Comparison of ENCODE assay signal across 16 cellular contexts in the genomic region with DNA sequence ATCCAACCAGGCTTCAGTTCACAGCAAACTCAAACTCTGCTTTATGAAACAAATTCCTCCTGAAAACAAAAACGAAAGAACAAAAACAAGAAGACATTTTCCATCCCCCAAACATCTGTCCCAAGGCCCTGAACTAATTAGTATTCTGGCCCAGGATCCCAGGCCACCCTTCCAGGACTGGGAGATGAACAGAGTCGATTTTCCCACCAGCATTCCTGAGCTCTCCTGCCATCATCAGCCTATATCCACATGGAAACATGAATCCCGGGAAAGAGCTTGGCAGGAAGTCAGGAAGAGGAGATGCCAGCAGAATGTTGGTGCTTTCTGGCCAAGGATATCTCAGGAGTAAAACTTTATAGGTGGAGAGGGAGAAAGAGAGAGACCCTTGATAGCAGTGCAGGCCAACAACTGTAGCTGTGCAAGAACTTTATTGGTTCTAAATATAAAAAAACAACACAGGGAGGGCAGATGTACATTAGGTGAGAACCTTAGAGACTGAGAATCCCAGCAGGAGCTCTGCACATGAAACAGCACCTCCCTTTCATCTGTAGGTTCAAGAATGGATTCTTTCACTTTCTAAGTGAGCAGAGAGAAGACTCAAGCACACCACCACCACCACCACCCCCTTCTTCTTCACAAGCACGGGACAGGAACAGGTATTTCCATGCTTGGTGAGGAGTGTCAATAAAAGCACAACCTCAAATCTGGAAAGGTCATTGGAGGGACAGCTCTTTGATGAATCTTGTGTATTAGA.
DNase-seq lines count a peak whose midpoint lies in the region; ATAC-seq and TF ChIP-seq lines count a peak whose summit lies in the region.
"Had no signal": no experiment of that assay in that cellular context is flagged by ENCODE, and none has a peak within 500 bp of the region (broad histone marks: within the 10 kb centered on the region; RNA-seq: fewer than 3 reads in every experiment).

No MANE protein-coding gene starts in this region.

- H3K27me3 Mint-ChIP-seq in HFFc6 (ENCODE audit: insufficient read depth) (no peaks in the 10 kb centered on the region; the same call in 1 of the 2 replicates), endodermal cell (ENCODE audit: insufficient read depth) (no peaks in the 10 kb centered on the region)

- H3K27ac Mint-ChIP-seq in HFFc6 (peak overlapping the region; percentile 14), endodermal cell (peak overlapping the region; percentile 6)

- H3K9ac ChIP-seq in endodermal cell (ENCODE audit: extremely low read depth, low read length, poor library complexity, severe bottlenecking), result no peak overlapping the region

- no peak overlapping the region for H3K27ac ChIP-seq in endodermal cell (ENCODE audit: low read depth, low read length)
- H3K27ac ChIP-seq in mesodermal cell (ENCODE audit: low read depth, low read length, severe bottlenecking), result peak overlapping the region; percentile 36
- H3K27ac ChIP-seq: pancreas had no signal

- no peak overlapping the region for H3K4me3 ChIP-seq in endodermal cell (ENCODE audit: low read length)
- H3K4me3 ChIP-seq in mesodermal cell (ENCODE audit: extremely low read depth, insufficient read depth, low read length, poor library complexity, severe bottlenecking), result no peak overlapping the region
- H3K4me3 ChIP-seq: pancreas had no signal

- TF ChIP-seq CTCF in HFFc6 (IDR thresholded peaks at IDR 0.05) (no peak), endodermal cell (conservative IDR thresholded peaks at IDR 0.05) (no peak)

- no peak for ATAC-seq in HG02642 (IDR thresholded peaks at IDR 0.05; ENCODE audit: poor library complexity, unreplicated experiment)
- ATAC-seq: Panc1, pancreas had no signal

- no peaks in the 10 kb centered on the region for H3K9me3 Mint-ChIP-seq in HFFc6
- peaks cover 7% of the 10 kb centered on the region for H3K9me3 Mint-ChIP-seq in endodermal cell

- H3K36me3 Mint-ChIP-seq in HFFc6 (ENCODE audit: low read depth) (no peaks in the 10 kb centered on the region), endodermal cell (ENCODE audit: low read depth) (no peaks in the 10 kb centered on the region)

- no peaks in the 10 kb centered on the region for H3K36me3 ChIP-seq in endodermal cell (ENCODE audit: control insufficient read depth, insufficient read depth, low read length)
- no peaks in the 10 kb centered on the region for H3K36me3 ChIP-seq in mesodermal cell (ENCODE audit: control insufficient read depth, insufficient read depth, low read length)
- H3K36me3 ChIP-seq: BE2C, pancreas had no signal

- 84% methylated on average over 4 of the region's 4 CpGs; no CpG with 5 or more reads in 1 of the 2 experiments for WGBS in endodermal cell (ENCODE audit: insufficient coverage in 1 of 2, insufficient read length in 1 of 2), 2 experiments
- WGBS in mesodermal cell (ENCODE audit: insufficient coverage in 2 of 2), 2 experiments, result 60 to 80% methylated on average over 2 of the region's 4 CpGs

- no peaks in the 10 kb centered on the region for H3K27me3 ChIP-seq in endodermal cell (ENCODE audit: control insufficient read depth, insufficient read depth, low read length, poor library complexity, severe bottlenecking)
- H3K27me3 ChIP-seq: BE2C, pancreas had no signal

- H3K4me1 Mint-ChIP-seq in HFFc6 (ENCODE audit: low read depth), result peaks cover 25% of the 10 kb centered on the region
- peaks cover 11% of the 10 kb centered on the region for H3K4me1 Mint-ChIP-seq in endodermal cell

- H3K9me3 ChIP-seq in endodermal cell (ENCODE audit: control insufficient read depth, low read length) (peaks cover 9% of the 10 kb centered on the region), mesodermal cell (ENCODE audit: control insufficient read depth, low read length) (no peaks in the 10 kb centered on the region)
- H3K9me3 ChIP-seq: BE2C, pancreas had no signal

- DNase-seq in AG20443 (ENCODE audit: low spot score) (peak; percentile 61), HFFc6 (no peak), endodermal cell (no peak), NK-92 (lab: John Stamatoyannopoulos, UW; ENCODE audit: unreplicated experiment) (no peak), hippocampal formation (lab: John Stamatoyannopoulos, UW) (no peak), kidney glomerular epithelial cell (lab: John Stamatoyannopoulos, UW) (no peak)
- DNase-seq: activated CD8-positive, alpha-beta memory T cell treated with anti-CD3 and anti-CD28 coated beads, Interleukin-2, amount 50 U/mL, for 48 hours; activated naive CD4-positive, alpha-beta T cell; BE2C; NCI-H1694 treated with DMSO at 0.1 percent for 48 hours; NCI-H82; pancreas; stimulated activated CD4-positive, alpha-beta T cell treated with anti-CD3 and anti-CD28 coated beads, Interleukin-2, amount 100 ng/mL, for 48 hours had no signal

- H3K4me3 Mint-ChIP-seq in HFFc6 (peak overlapping the region; percentile 54), endodermal cell (no peak overlapping the region)

- peaks cover 8% of the 10 kb centered on the region for H3K4me1 ChIP-seq in endodermal cell (ENCODE audit: control insufficient read depth, insufficient read depth, low read length)
- H3K4me1 ChIP-seq in mesodermal cell (ENCODE audit: control insufficient read depth, insufficient read depth, low read length, poor library complexity, severe bottlenecking), result no peaks in the 10 kb centered on the region
- H3K4me1 ChIP-seq: BE2C, pancreas had no signal
